Comparison of ENCODE assay signal across 12 cellular contexts in genomic region chr10:77622822-77623410, GRCh38. TPM values are rescaled to one million over a fixed set of nuclear protein-coding genes. Genes with fewer than 3 reads are reported as not detected.
DNase-seq lines count a peak whose midpoint lies in the region; ATAC-seq, FAIRE-seq and TF ChIP-seq lines count a peak whose summit lies in the region.
"Had no signal": no experiment of that assay in that cellular context is flagged by ENCODE, and none has a peak within 500 bp of the region (broad histone marks: within the 10 kb centered on the region; RNA-seq: fewer than 3 reads in every experiment).

No MANE protein-coding gene starts in this region.

- ATAC-seq in HG03460 (IDR thresholded peaks at IDR 0.05; ENCODE audit: unreplicated experiment) (peak; percentile 51), K562 (no peak), thoracic aorta (ENCODE audit: insufficient number of reproducible peaks, low FRiP score, low read depth) (no peak), HG03280 (IDR thresholded peaks at IDR 0.05; ENCODE audit: unreplicated experiment) (no peak)

- no peaks in the 10 kb centered on the region for H3K4me1 ChIP-seq in K562 (replicated peaks in 1 of 2; ENCODE audit: control insufficient read depth in 2 of 2, insufficient read depth in 2 of 2, low read length in 2 of 2)
- peaks cover 19 to 89% of the 10 kb centered on the region in 2 donors for H3K4me1 ChIP-seq in thoracic aorta (ENCODE audit: control insufficient read depth in 1 of 2, low read depth in 2 of 2)

- H3K4me3 ChIP-seq in K562 (no peak overlapping the region), thoracic aorta (peak overlapping the region; percentile 19)
- H3K4me3 ChIP-seq: SK-N-MC had no signal

- H4K20me1 ChIP-seq in K562 (replicated peaks; ENCODE audit: control insufficient read depth, insufficient read depth, low read length): no peaks in the 10 kb centered on the region; the same call in 1 of the 2 replicates

- POLR2A ChIA-PET in K562 (lab: Yijun Ruan, JAX): no interaction called here

- H3K79me2 ChIP-seq in K562 (ENCODE audit: control insufficient read depth, insufficient read depth, low read length): no peaks in the 10 kb centered on the region

- H3K27me3 ChIP-seq in K562 (ENCODE audit: control insufficient read depth in 2 of 2, insufficient read depth in 2 of 2, low read length in 2 of 2) (peaks cover 11 to 18% of the 10 kb centered on the region in 2 experiments; a peak in 3 of 5 replicates), thoracic aorta (replicated peaks; ENCODE audit: insufficient read depth) (no peaks in the 10 kb centered on the region)

- 2% methylated on average over 5 of the region's 5 CpGs for WGBS in K562 (ENCODE audit: insufficient coverage, low coverage, missing lambda C conversion rate)

- H3K4me2 ChIP-seq in K562 (ENCODE audit: insufficient read depth, low read length): no peak overlapping the region

- H3K27ac ChIP-seq in K562 (ENCODE audit: extremely low read depth, low read depth, low read length) (no peak overlapping the region), thoracic aorta (peak overlapping the region in 1 of 2 donors; percentile 23)
- H3K27ac ChIP-seq: 22Rv1, epithelial cell of prostate, SK-N-MC had no signal

- in situ Hi-C loops in K562 (cut with MboI): no loop called here

- no peaks in the 10 kb centered on the region for H3K9me1 ChIP-seq in K562 (ENCODE audit: control insufficient read depth, insufficient read depth, low read length)

- no peak for TF ChIP-seq EP300 in K562 (IDR thresholded peaks at IDR 0.05; ENCODE audit: low read length)

- no peaks in the 10 kb centered on the region for H3K9me3 ChIP-seq in K562 (replicated peaks; ENCODE audit: control insufficient read depth, insufficient read depth, low read depth, low read length)
- no peaks in the 10 kb centered on the region for H3K9me3 ChIP-seq in thoracic aorta

- H3K36me3 ChIP-seq in K562 (ENCODE audit: control insufficient read depth, insufficient read depth, low read length) (no peaks in the 10 kb centered on the region), thoracic aorta (no peaks in the 10 kb centered on the region)

- no TSS peak for BruUV-seq in K562 (replicated peaks; lab: Mats Ljungman, UMichigan)

- TF ChIP-seq RAD21 in K562 (CRISPR knock-in tag; conservative IDR thresholded peaks at IDR 0.05 in 1 of 2, IDR thresholded peaks at IDR 0.05 in 1 of 2): no peak

- TF ChIP-seq CTCF in K562 (IDR thresholded peaks at IDR 0.05 in 2 of 3, conservative IDR thresholded peaks at IDR 0.05 in 1 of 3; ENCODE audit: insufficient read depth in 2 of 3, low read depth in 1 of 3, low read length in 3 of 3) (no peak), thoracic aorta (IDR thresholded peaks at IDR 0.05) (no peak)

- no peak for FAIRE-seq in K562 (lab: Jason Lieb, UNC)

- intact Hi-C loops in K562 (cut with micrococcal nuclease): no loop called here

- CTCF ChIA-PET in K562 (lab: Yijun Ruan, JAX; ENCODE audit: low intra/inter-chr PET ratio): no interaction called here

- TF ChIP-seq POLR2A in K562 (conservative IDR thresholded peaks at IDR 0.05): no peak

- DNase-seq in NCI-H1417 (lab: John Stamatoyannopoulos, UW): peak in 2 of 3 experiments; percentile 15 to 41
- DNase-seq in NCI-H1417 treated with DMSO at 0.1 percent for 48 hours (lab: John Stamatoyannopoulos, UW): no peak
- no peak for DNase-seq in K562 (ENCODE audit: extremely low read depth in 1 of 4, low spot score in 3 of 4)
- DNase-seq in thoracic aorta (ENCODE audit: low spot score): no peak
- no peak for DNase-seq in kidney tubule cell (ENCODE audit: low spot score)
- no peak for DNase-seq in NK-92 treated with Interleukin-12 subunit alpha and Interleukin-12 subunit beta, amount 100 ng/mL, for 24 hours (lab: John Stamatoyannopoulos, UW)
- DNase-seq: activated gamma-delta T cell treated with Interleukin-2 at 50 U/mL for 16 hours had no signal

- H3K9ac ChIP-seq in K562 (ENCODE audit: insufficient read depth in 1 of 2, low read depth in 2 of 2, low read length in 2 of 2): no peak overlapping the region

- no peak overlapping the region for H2AFZ ChIP-seq in K562 (ENCODE audit: low read depth, low read length)

TF ChIP-seq in K562, 482 proteins besides CTCF, POLR2A, EP300 and RAD21 (continues in another document):
- TF ChIP-seq HOMEZ (CRISPR knock-in tag; IDR thresholded peaks at IDR 0.05): no peak
- no peak for TF ChIP-seq RERE (CRISPR knock-in tag; IDR thresholded peaks at IDR 0.05; ENCODE audit: borderline replicate concordance)
- TF ChIP-seq NFE2L1 (tag; IDR thresholded peaks at IDR 0.05; ENCODE audit: borderline replicate concordance, low read depth): no peak

RNA-seq across cellular contexts. Expression of gene KCNMA1, which starts 14.7 kb away (rescaled TPM):
- total RNA-seq in K562 (2011; cell fraction: chromatin; rRNA removed; ENCODE audit: low replicate concordance): 0.69 and 1.8 TPM in 2 replicates
- total RNA-seq in K562 (2011; cell fraction: nucleolus; rRNA removed): 0.50 and 0.79 TPM in 2 replicates
- 0.46 and 0.81 TPM in 2 replicates for total RNA-seq in K562 (2011; cell fraction: nucleoplasm; rRNA removed)
- total RNA-seq in K562 (2014; rRNA removed) (0.20 TPM in 1 of 2 replicates, not detected in the other), K562 (2014; rRNA removed; fragmentation: Illumina TruSeq; extraction: Trizol) (0.15 and 0.41 TPM in 2 replicates), K562 (2015; rRNA removed; fragmentation: Illumina TruSeq; extraction: Trizol) (0.08 and 0.18 TPM in 2 replicates), K562 (2021) (0.27 and 0.95 TPM in 2 replicates), thoracic aorta (100 to 1,000 TPM; 168 to 188 TPM)
- polyA plus RNA-seq in K562 (2011; rRNA removed) (0.01 and 0.04 TPM in 2 replicates), K562 (2014; fragmentation: Illumina TruSeq; extraction: Trizol) (0.04 and 0.06 TPM in 2 replicates), K562 (2014; fragmentation: Nextera tagmentation; extraction: Ambion mirVana) (not detected), K562 (2014; rRNA removed) (not detected in 2 replicates)
- polyA plus RNA-seq in K562 (2011; cell fraction: cytosol; rRNA removed): 0.01 TPM in 1 of 2 replicates, not detected in the other
- polyA plus RNA-seq in K562 (2011; cell fraction: nucleus; rRNA removed): 0.11 and 0.13 TPM in 2 replicates
- polyA plus RNA-seq in K562 (2012): 0.04 and 0.84 TPM in 2 replicates
- polyA minus RNA-seq in K562 (2011; rRNA and poly(A)+ RNA removed): 0.12 and 0.14 TPM in 2 replicates
- polyA minus RNA-seq in K562 (2011; cell fraction: cytosol; rRNA and poly(A)+ RNA removed): not detected in 2 replicates
- 0.13 and 0.33 TPM in 2 replicates for polyA minus RNA-seq in K562 (2011; cell fraction: nucleus; rRNA and poly(A)+ RNA removed)

Comparison
In these comparisons a context has a peak if more than half of its experiments do, and no peak if none do; other contexts are left out.
1. DNase-seq: peak in NCI-H1417 (2 of 3); none in NCI-H1417 treated with DMSO at 0.1 percent for 48 hours (single experiment), K562 (0 of 4), thoracic aorta (single experiment), kidney tubule cell (single experiment) and NK-92 treated with Interleukin-12 subunit alpha and Interleukin-12 subunit beta, amount 100 ng/mL, for 24 hours (single experiment).
2. RNA of gene KCNMA1, which starts 14.7 kb away (total RNA-seq): 168 to 188 TPM in thoracic aorta; 0.08 to 1.8 TPM in K562; every median in the first group is over 10 times any median in the second.